In the genomic region with DNA sequence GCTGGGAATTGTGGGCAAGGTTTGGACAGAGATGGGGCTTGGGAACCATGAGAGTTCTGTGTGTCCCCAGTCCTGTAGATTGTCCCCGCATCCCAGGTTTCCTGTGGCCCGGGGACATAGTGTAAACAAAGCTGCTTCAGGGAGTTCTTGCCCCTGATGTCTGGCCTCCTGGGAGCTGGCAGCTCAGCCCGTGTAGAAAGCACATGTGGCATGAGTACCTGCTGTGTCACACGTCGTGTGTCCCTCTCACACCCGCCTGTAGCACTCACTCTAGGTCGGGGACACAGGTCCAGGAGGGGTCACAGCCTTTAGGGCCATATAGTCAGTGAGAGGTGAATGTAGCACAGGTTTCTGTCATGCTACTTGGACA, we compare ENCODE assay signal across 23 cellular contexts. TPM values are rescaled to one million over a fixed set of nuclear protein-coding genes. Genes with fewer than 3 reads are reported as not detected.
DNase-seq lines count a peak whose midpoint lies in the region; ATAC-seq and TF ChIP-seq lines count a peak whose summit lies in the region.
"Had no signal": no experiment of that assay in that cellular context is flagged by ENCODE, and none has a peak within 500 bp of the region (broad histone marks: within the 10 kb centered on the region; RNA-seq: fewer than 3 reads in every experiment).

No MANE protein-coding gene starts in this region.

- no peaks in the 10 kb centered on the region for H3K9me3 Mint-ChIP-seq in natural killer cell treated with Interleukin-12 subunit alpha and Interleukin-12 subunit beta and Interleukin-15 and Interleukin-18, amount 100 ng/mL, for 72 hours
- no peaks in the 10 kb centered on the region for H3K9me3 Mint-ChIP-seq in natural killer cell
- H3K9me3 Mint-ChIP-seq: activated naive CD8-positive, alpha-beta T cell treated with anti-CD3 and anti-CD28 coated beads for 36 hours; activated T-cell treated with anti-CD3 and anti-CD28 coated beads, Interleukin-2, amount 50 U/mL, for 72 hours; naive thymus-derived CD4-positive, alpha-beta T cell had no signal

- peak overlapping the region; percentile 79 for H4K91ac ChIP-seq in neuronal stem cell (ENCODE audit: low read depth, low read length, poor library complexity)

- peak overlapping the region; percentile 65 for H3K18ac ChIP-seq in neuronal stem cell (ENCODE audit: low read length)

- intact Hi-C loops in natural killer cell (cut with micrococcal nuclease), result no loop called here

- no peak for ATAC-seq in natural killer cell treated with Interleukin-12 subunit alpha and Interleukin-12 subunit beta and Interleukin-15 and Interleukin-18, amount 100 ng/mL, for 72 hours
- no peak for ATAC-seq in natural killer cell
- ATAC-seq: activated T-cell treated with anti-CD3 and anti-CD28 coated beads, Interleukin-2, amount 50 U/mL, for 72 hours; naive thymus-derived CD4-positive, alpha-beta T cell had no signal

- H3K27me3 ChIP-seq in duodenal mucosa (ENCODE audit: control insufficient read depth in 1 of 2, insufficient read depth in 2 of 2, low read length in 2 of 2) (no peaks in the 10 kb centered on the region), neuronal stem cell (ENCODE audit: control insufficient read depth in 3 of 3, insufficient read depth in 3 of 3, low read depth in 1 of 3, low read length in 3 of 3) (no peaks in the 10 kb centered on the region)
- H3K27me3 ChIP-seq: Peyer's patch had no signal

- no peak overlapping the region for H3K27ac Mint-ChIP-seq in natural killer cell treated with Interleukin-12 subunit alpha and Interleukin-12 subunit beta and Interleukin-15 and Interleukin-18, amount 100 ng/mL, for 72 hours
- no peak overlapping the region for H3K27ac Mint-ChIP-seq in natural killer cell
- H3K27ac Mint-ChIP-seq: activated naive CD8-positive, alpha-beta T cell treated with anti-CD3 and anti-CD28 coated beads for 36 hours; activated T-cell treated with anti-CD3 and anti-CD28 coated beads, Interleukin-2, amount 50 U/mL, for 72 hours; naive thymus-derived CD4-positive, alpha-beta T cell had no signal

- H3K9me3 ChIP-seq in duodenal mucosa (ENCODE audit: control insufficient read depth in 1 of 2, low read length in 2 of 2) (no peaks in the 10 kb centered on the region), neuronal stem cell (replicated peaks in 1 of 2; ENCODE audit: control insufficient read depth in 2 of 2, insufficient read depth in 1 of 2, low read depth in 1 of 2, low read length in 2 of 2) (no peaks in the 10 kb centered on the region)
- H3K9me3 ChIP-seq: Peyer's patch had no signal

- H3K4me3 Mint-ChIP-seq in natural killer cell treated with Interleukin-12 subunit alpha and Interleukin-12 subunit beta and Interleukin-15 and Interleukin-18, amount 100 ng/mL, for 72 hours, result no peak overlapping the region
- H3K4me3 Mint-ChIP-seq in natural killer cell, result no peak overlapping the region
- H3K4me3 Mint-ChIP-seq: activated naive CD8-positive, alpha-beta T cell treated with anti-CD3 and anti-CD28 coated beads for 36 hours; activated T-cell treated with anti-CD3 and anti-CD28 coated beads, Interleukin-2, amount 50 U/mL, for 72 hours; naive thymus-derived CD4-positive, alpha-beta T cell had no signal

- no peaks in the 10 kb centered on the region for H3K27me3 Mint-ChIP-seq in natural killer cell treated with Interleukin-12 subunit alpha and Interleukin-12 subunit beta and Interleukin-15 and Interleukin-18, amount 100 ng/mL, for 72 hours
- no peaks in the 10 kb centered on the region for H3K27me3 Mint-ChIP-seq in natural killer cell (ENCODE audit: low read depth in 2 of 2)
- H3K27me3 Mint-ChIP-seq: activated naive CD8-positive, alpha-beta T cell treated with anti-CD3 and anti-CD28 coated beads for 36 hours; naive thymus-derived CD4-positive, alpha-beta T cell had no signal

- H3K23ac ChIP-seq in neuronal stem cell (ENCODE audit: low read depth, low read length, poor library complexity), result no peak overlapping the region

- peak overlapping the region; percentile 78 for H2BK12ac ChIP-seq in neuronal stem cell (ENCODE audit: low read length)

- no peak for TF ChIP-seq CTCF in natural killer cell (IDR thresholded peaks at IDR 0.05)

- no peak overlapping the region for H4K8ac ChIP-seq in neuronal stem cell (ENCODE audit: low read depth, low read length)

- H2BK120ac ChIP-seq in neuronal stem cell (ENCODE audit: low read depth, low read length), result no peak overlapping the region

- H3K4me2 ChIP-seq in neuronal stem cell (ENCODE audit: insufficient read depth, low read length, poor library complexity, severe bottlenecking), result no peak overlapping the region
- H3K4me2 ChIP-seq: smooth muscle cell had no signal

- H3K14ac ChIP-seq in neuronal stem cell (ENCODE audit: low read length), result no peak overlapping the region

- H2AK5ac ChIP-seq in neuronal stem cell (ENCODE audit: low read depth, low read length), result peak overlapping the region; percentile 48

- no peaks in the 10 kb centered on the region for H3K36me3 Mint-ChIP-seq in natural killer cell treated with Interleukin-12 subunit alpha and Interleukin-12 subunit beta and Interleukin-15 and Interleukin-18, amount 100 ng/mL, for 72 hours
- H3K36me3 Mint-ChIP-seq in natural killer cell, result no peaks in the 10 kb centered on the region
- H3K36me3 Mint-ChIP-seq: activated naive CD8-positive, alpha-beta T cell treated with anti-CD3 and anti-CD28 coated beads for 36 hours; naive thymus-derived CD4-positive, alpha-beta T cell had no signal

- H3K36me3 ChIP-seq in duodenal mucosa (ENCODE audit: control insufficient read depth in 1 of 2, insufficient read depth in 2 of 2, low read length in 2 of 2) (no peaks in the 10 kb centered on the region), neuronal stem cell (replicated peaks in 1 of 2; ENCODE audit: control insufficient read depth in 2 of 2, insufficient read depth in 2 of 2, low read length in 2 of 2) (no peaks in the 10 kb centered on the region)
- H3K36me3 ChIP-seq: Peyer's patch had no signal

- no peak overlapping the region for H2AFZ ChIP-seq in neuronal stem cell (ENCODE audit: low read length)

- no CpG with 5 or more reads among the region's 7 CpGs for WGBS in neuronal stem cell (ENCODE audit: extremely low coverage in 2 of 2, insufficient read length in 2 of 2, insufficient replicate concordance in 1 of 2), 2 donors

- H3K4me1 ChIP-seq in duodenal mucosa (ENCODE audit: control insufficient read depth in 1 of 2, insufficient read depth in 2 of 2, low read length in 2 of 2) (peaks cover 45 to 47% of the 10 kb centered on the region in 2 donors), neuronal stem cell (ENCODE audit: control insufficient read depth in 2 of 2, insufficient read depth in 1 of 2, low read depth in 1 of 2, low read length in 2 of 2) (peaks cover 13 to 17% of the 10 kb centered on the region in 2 donors)

- peak overlapping the region in 1 of 2 donors; percentile 32 for H3K4me3 ChIP-seq in duodenal mucosa (ENCODE audit: low read depth in 1 of 2, low read length in 2 of 2)
- H3K4me3 ChIP-seq in neuronal stem cell (ENCODE audit: low read length in 2 of 2), result no peak overlapping the region
- H3K4me3 ChIP-seq: Peyer's patch, SK-N-MC, smooth muscle cell had no signal

- no peak overlapping the region for H3K4ac ChIP-seq in neuronal stem cell (ENCODE audit: low read length)

- H3K27ac ChIP-seq in duodenal mucosa (ENCODE audit: low read depth, low read length) (no peak overlapping the region), neuronal stem cell (replicated peaks; ENCODE audit: low read length) (no peak overlapping the region)
- H3K27ac ChIP-seq: SK-N-MC had no signal

- H2BK5ac ChIP-seq in neuronal stem cell (ENCODE audit: low read length), result peak overlapping the region; percentile 66

- DNase-seq in natural killer cell treated with Interleukin-12 subunit alpha and Interleukin-12 subunit beta and Interleukin-15 and Interleukin-18, amount 100 ng/mL, for 72 hours (ENCODE audit: low spot score), result peak; percentile 28
- DNase-seq in natural killer cell (no peak), neuronal stem cell (ENCODE audit: low spot score) (no peak), UCSD-AML1 (lab: John Stamatoyannopoulos, UW; ENCODE audit: unreplicated experiment) (no peak), HPDE6-E6E7 (ENCODE audit: extremely low spot score) (no peak), NCI-H1048 (lab: John Stamatoyannopoulos, UW) (no peak)
- DNase-seq: activated CD4-positive, CD25-positive, alpha-beta regulatory T cell treated with anti-CD3 and anti-CD28 coated beads, Interleukin-2, amount 50 U/mL, for 72 hours; activated CD8-positive, alpha-beta memory T cell treated with anti-CD3 and anti-CD28 coated beads for 24 hours; activated naive CD8-positive, alpha-beta T cell treated with anti-CD3 and anti-CD28 coated beads for 36 hours; activated T-cell treated with anti-CD3 and anti-CD28 coated beads, Interleukin-2, amount 50 U/mL, for 72 hours; GOT3; Kasumi-1; mammary epithelial cell; naive thymus-derived CD4-positive, alpha-beta T cell; NCI-H226; NK-92 treated with Interleukin-12 subunit alpha and Interleukin-12 subunit beta, amount 100 ng/mL, for 24 hours; stimulated activated CD4-positive, alpha-beta T cell treated with anti-CD3 and anti-CD28 coated beads, Interleukin-4, amount 100 ng/mL, for 24 hours had no signal

- peak overlapping the region; percentile 67 for H2BK15ac ChIP-seq in neuronal stem cell (ENCODE audit: low read length)

- H3K79me1 ChIP-seq in neuronal stem cell (ENCODE audit: low read depth, low read length), result peaks cover 7% of the 10 kb centered on the region

- H3K9ac ChIP-seq in duodenal mucosa (ENCODE audit: low read depth in 1 of 2, low read length in 2 of 2) (peak overlapping the region; percentile 24 to 43), neuronal stem cell (ENCODE audit: low read depth, low read length, poor library complexity) (no peak overlapping the region)

- H3K4me1 Mint-ChIP-seq in natural killer cell treated with Interleukin-12 subunit alpha and Interleukin-12 subunit beta and Interleukin-15 and Interleukin-18, amount 100 ng/mL, for 72 hours (ENCODE audit: low read depth in 2 of 2), result peaks cover 0 to 3% of the 10 kb centered on the region in 2 donors
- no peaks in the 10 kb centered on the region for H3K4me1 Mint-ChIP-seq in natural killer cell
- H3K4me1 Mint-ChIP-seq: activated naive CD8-positive, alpha-beta T cell treated with anti-CD3 and anti-CD28 coated beads for 36 hours had no signal

RNA-seq across cellular contexts. Expression of a gene that starts 50.0 kb away (rescaled TPM):
- not detected for total RNA-seq in natural killer cell treated with Interleukin-12 subunit alpha and Interleukin-12 subunit beta and Interleukin-15 and Interleukin-18, amount 100 ng/mL, for 72 hours
- not detected for total RNA-seq in natural killer cell
- polyA plus RNA-seq in neuronal stem cell (2013, experiment 1 of 2), result 0.01 TPM
- not detected for polyA plus RNA-seq in neuronal stem cell (2013, experiment 2 of 2)
- total RNA-seq: activated naive CD8-positive, alpha-beta T cell treated with anti-CD3 and anti-CD28 coated beads for 36 hours; activated T-cell treated with anti-CD3 and anti-CD28 coated beads, Interleukin-2, amount 50 U/mL, for 72 hours; HT1080; naive thymus-derived CD4-positive, alpha-beta T cell; pulmonary artery endothelial cell had no signal
- polyA plus RNA-seq: mammary epithelial cell; naive thymus-derived CD4-positive, alpha-beta T cell had no signal

RNA-seq across cellular contexts. Expression of a gene that starts 57.6 kb away (rescaled TPM):
- 1 to 10 TPM; 7.6 to 9.3 TPM for total RNA-seq in natural killer cell treated with Interleukin-12 subunit alpha and Interleukin-12 subunit beta and Interleukin-15 and Interleukin-18, amount 100 ng/mL, for 72 hours
- 10 to 100 TPM; 14.1 to 17.0 (median 14.3) TPM for total RNA-seq in natural killer cell
- 17.4 TPM for polyA plus RNA-seq in neuronal stem cell (2013, experiment 1 of 2)
- 17.8 TPM for polyA plus RNA-seq in neuronal stem cell (2013, experiment 2 of 2)
